24 cellular contexts compared by ENCODE assay signal in genomic region chr5:3518057-3518456, GRCh38.
"Had no signal": no experiment of that assay in that cellular context is flagged by ENCODE, and none has a peak within 500 bp of the region (broad histone marks: within the 10 kb centered on the region; RNA-seq: fewer than 3 reads in every experiment).

No MANE protein-coding gene starts in this region.

- H3K4me3 Mint-ChIP-seq: mesothelial cell of epicardium; naive B cell; natural killer cell; nephron progenitor cell; stimulated activated effector memory CD8-positive, alpha-beta T cell treated with anti-CD3 and anti-CD28 coated beads, Interleukin-12 subunit alpha, Interleukin-12 subunit beta, amount 100 ng/mL, for 72 hours; stimulated activated naive CD8-positive, alpha-beta T cell treated with anti-CD3 and anti-CD28 coated beads, Interleukin-15, Interleukin-2, amounts not matched to agents 100 ng/mL and 50 ng/mL, for 24 hours had no signal

- DNase-seq: heart right ventricle; islet precursor cell; naive B cell; natural killer cell; ovary; right cardiac atrium; sigmoid colon; small intestine; spleen; stimulated activated CD4-positive, alpha-beta T cell treated with anti-CD3 and anti-CD28 coated beads, Interleukin-4, amount 100 ng/mL, for 24 hours; stimulated activated naive CD4-positive, alpha-beta T cell; tibial artery; trophoblast cell; upper lobe of right lung had no signal

- H3K9me3 ChIP-seq: heart right ventricle, ovary, sigmoid colon, suprapubic skin, thoracic aorta, tibial artery, upper lobe of right lung had no signal

- H3K27me3 ChIP-seq: heart right ventricle, hepatocyte, ovary, sigmoid colon, spleen, suprapubic skin, tibial artery, upper lobe of right lung had no signal

- H3K27ac Mint-ChIP-seq: mesothelial cell of epicardium; naive B cell; natural killer cell; nephron progenitor cell; progenitor cell of endocrine pancreas; stimulated activated effector memory CD8-positive, alpha-beta T cell treated with anti-CD3 and anti-CD28 coated beads, Interleukin-12 subunit alpha, Interleukin-12 subunit beta, amount 100 ng/mL, for 72 hours; stimulated activated naive CD8-positive, alpha-beta T cell treated with anti-CD3 and anti-CD28 coated beads, Interleukin-15, Interleukin-2, amounts not matched to agents 100 ng/mL and 50 ng/mL, for 24 hours had no signal

- H3K36me3 ChIP-seq: heart right ventricle, ovary, sigmoid colon, spleen, suprapubic skin, thoracic aorta, tibial artery, upper lobe of right lung had no signal

- H3K27ac ChIP-seq: heart right ventricle, hepatocyte, ovary, sigmoid colon, spleen, suprapubic skin, thoracic aorta, tibial artery, upper lobe of right lung had no signal

- H3K4me3 ChIP-seq: heart right ventricle, hepatocyte, lung, ovary, sigmoid colon, spleen, suprapubic skin, thoracic aorta, tibial artery, upper lobe of right lung had no signal

- H3K4me1 ChIP-seq: sigmoid colon, spleen, suprapubic skin, tibial artery, upper lobe of right lung had no signal

- H3K9me3 Mint-ChIP-seq: mesothelial cell of epicardium had no signal

- H3K27me3 Mint-ChIP-seq: naive B cell; stimulated activated naive CD8-positive, alpha-beta T cell treated with anti-CD3 and anti-CD28 coated beads, Interleukin-15, Interleukin-2, amounts not matched to agents 100 ng/mL and 50 ng/mL, for 24 hours had no signal

- H3K36me3 Mint-ChIP-seq: mesothelial cell of epicardium; naive B cell; natural killer cell; stimulated activated effector memory CD8-positive, alpha-beta T cell treated with anti-CD3 and anti-CD28 coated beads, Interleukin-12 subunit alpha, Interleukin-12 subunit beta, amount 100 ng/mL, for 72 hours had no signal

- ATAC-seq: heart right ventricle; left lobe of liver; natural killer cell; right cardiac atrium; stimulated activated effector memory CD8-positive, alpha-beta T cell treated with anti-CD3 and anti-CD28 coated beads, Interleukin-12 subunit alpha, Interleukin-12 subunit beta, amount 100 ng/mL, for 72 hours; upper lobe of right lung had no signal

- H3K4me1 Mint-ChIP-seq: naive B cell; natural killer cell; stimulated activated effector memory CD8-positive, alpha-beta T cell treated with anti-CD3 and anti-CD28 coated beads, Interleukin-12 subunit alpha, Interleukin-12 subunit beta, amount 100 ng/mL, for 72 hours had no signal
